Comparison of ENCODE assay signal across 8 cellular contexts in the genomic region with DNA sequence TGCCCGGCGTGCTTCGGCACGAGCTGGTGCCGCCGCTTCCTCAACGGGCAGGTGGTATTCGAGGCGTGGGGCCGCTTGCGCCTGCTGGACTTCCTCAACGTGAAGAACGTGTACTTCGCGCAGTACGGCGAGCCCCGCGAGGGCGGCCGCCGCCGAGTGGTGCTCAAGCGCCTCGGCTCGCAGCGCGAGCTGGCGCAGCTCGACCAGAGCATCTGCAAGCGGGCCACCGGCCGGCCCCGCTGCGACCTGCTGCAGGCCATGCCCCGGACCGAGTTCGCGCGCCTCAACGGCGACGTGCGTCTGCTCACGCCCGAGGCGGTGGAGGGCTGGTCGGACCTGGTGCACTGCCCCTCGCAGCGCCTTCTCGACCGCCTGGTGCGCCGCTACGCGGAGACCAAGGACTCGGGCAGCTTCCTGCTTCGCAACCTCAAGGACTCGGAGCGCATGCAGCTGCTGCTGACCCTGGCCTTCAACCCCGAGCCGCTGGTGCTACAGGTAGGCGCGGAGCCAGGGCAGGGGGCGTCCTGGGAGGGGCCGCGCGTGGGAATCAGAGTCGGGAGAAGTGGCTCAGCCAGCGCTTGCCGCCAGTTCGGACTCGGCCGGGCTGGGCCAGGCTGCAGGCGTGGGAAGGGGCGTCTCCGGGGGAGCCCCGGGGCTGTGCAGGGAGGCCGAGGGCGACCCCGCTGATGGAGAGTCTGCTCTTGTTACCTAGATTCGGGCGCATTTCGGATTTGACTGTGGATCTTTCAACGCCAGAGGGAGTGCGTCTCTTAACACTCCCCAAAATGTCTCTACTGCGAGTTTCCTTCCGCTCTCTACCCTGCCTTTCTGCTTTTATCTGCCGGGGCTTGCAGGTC. TPM values are rescaled to one million over a fixed set of nuclear protein-coding genes. Genes with fewer than 3 reads are reported as not detected.
DNase-seq lines count a peak whose midpoint lies in the region; ATAC-seq and TF ChIP-seq lines count a peak whose summit lies in the region.

No MANE protein-coding gene starts in this region.

- peak; percentile 59 for TF ChIP-seq CTCF in astrocyte of the spinal cord (IDR thresholded peaks at IDR 0.05; ENCODE audit: low read depth, low read length)

- H3K4me3 ChIP-seq in astrocyte of the spinal cord (ENCODE audit: low read depth, low read length), result peak overlapping the region; percentile 79

- DNase-seq in NCI-H146 treated with DMSO at 0.1 percent for 48 hours (lab: John Stamatoyannopoulos, UW; ENCODE audit: unreplicated experiment) (peak; percentile 89), T-helper 22 cell (ENCODE audit: low read depth) (peak; percentile 50), astrocyte of the spinal cord (ENCODE audit: low read depth, low spot score) (peak; percentile 86), hippocampal formation (lab: John Stamatoyannopoulos, UW) (peak; percentile 78 to 86), renal cortical epithelial cell (ENCODE audit: low read depth) (peak; percentile 52), OCI-M2 (lab: John Stamatoyannopoulos, UW; ENCODE audit: unreplicated experiment) (no peak)

- ATAC-seq in GM18502 (IDR thresholded peaks at IDR 0.05; ENCODE audit: poor library complexity, unreplicated experiment), result peak; percentile 32
- peak; percentile 39 for ATAC-seq in HG02938 (IDR thresholded peaks at IDR 0.05; ENCODE audit: unreplicated experiment)

- in situ Hi-C loops in astrocyte of the spinal cord (cut with HindIII; ENCODE audit: low sequenced_read_pairs), result no loop called here

RNA-seq across cellular contexts. Expression of gene DIPK2A, which starts 1.1 kb away (rescaled TPM):
- 18.2 and 24.6 TPM in 2 replicates for total RNA-seq in renal cortical epithelial cell
